In genomic region chr2:110677530-110678456, GRCh38 we compare ENCODE assay signal across 1 cellular context.
TF ChIP-seq lines count a peak whose summit lies in the region.

TSS of gene BUB1 (minus strand) at chr2:110678063. CDS start at chr2:110677995, 68 bp downstream.

TF ChIP-seq in HepG2, 621 proteins besides CTCF, POLR2A, EP300 and RAD21 (continued from another document and continues in another):
- TF ChIP-seq ZNF850 (CRISPR knock-in tag; conservative IDR thresholded peaks at IDR 0.05) (no peak), CHD4 (IDR thresholded peaks at IDR 0.05; ENCODE audit: borderline replicate concordance, low read length) (no peak), ZNF333 (CRISPR knock-in tag; IDR thresholded peaks at IDR 0.05; ENCODE audit: borderline replicate concordance) (no peak), SAFB2 (CRISPR knock-in tag; IDR thresholded peaks at IDR 0.05; ENCODE audit: borderline replicate concordance, low read depth) (no peak), BRD4 (CRISPR knock-in tag; IDR thresholded peaks at IDR 0.05) (no peak; the same call in 1 of the 2 replicates), FUBP1 (CRISPR knock-in tag; IDR thresholded peaks at IDR 0.05; ENCODE audit: borderline replicate concordance) (no peak), ZBTB26 (CRISPR knock-in tag; IDR thresholded peaks at IDR 0.05; ENCODE audit: borderline replicate concordance) (no peak), IRF1 (CRISPR knock-in tag; IDR thresholded peaks at IDR 0.05; ENCODE audit: low read depth) (no peak), RNF219 (CRISPR knock-in tag; IDR thresholded peaks at IDR 0.05) (no peak), ZNF792 (CRISPR knock-in tag; IDR thresholded peaks at IDR 0.05) (0 out of 2 replicates have a peak, but pooled peaks have one; percentile 49), ZNF629 (CRISPR knock-in tag; conservative IDR thresholded peaks at IDR 0.05) (no peak), ZBTB33 (CRISPR knock-in tag; IDR thresholded peaks at IDR 0.05) (no peak), ZNF546 (CRISPR knock-in tag; conservative IDR thresholded peaks at IDR 0.05) (no peak), TFDP2 (CRISPR knock-in tag; IDR thresholded peaks at IDR 0.05) (peak; percentile 99), FOXA3 (CRISPR knock-in tag; IDR thresholded peaks at IDR 0.05) (0 out of 2 replicates have a peak, but pooled peaks have one; percentile 28), ETV6 (CRISPR knock-in tag; conservative IDR thresholded peaks at IDR 0.05) (no peak), CBX1 (IDR thresholded peaks at IDR 0.05; ENCODE audit: low read depth) (peak; percentile 55), ZNF276 (CRISPR knock-in tag; IDR thresholded peaks at IDR 0.05; ENCODE audit: low read depth) (no peak), E2F5 (CRISPR knock-in tag; conservative IDR thresholded peaks at IDR 0.05) (peak; percentile 98), CREB1 (IDR thresholded peaks at IDR 0.05) (no peak; the same call in 1 of the 2 replicates), CREB1 (CRISPR knock-in tag; IDR thresholded peaks at IDR 0.05) (no peak), STAT6 (CRISPR knock-in tag; IDR thresholded peaks at IDR 0.05; ENCODE audit: borderline replicate concordance) (no peak), DDIT3 (CRISPR knock-in tag; IDR thresholded peaks at IDR 0.05) (no peak), HIC2 (CRISPR knock-in tag; IDR thresholded peaks at IDR 0.05; ENCODE audit: low read depth) (no peak), KDM5A (IDR thresholded peaks at IDR 0.05; ENCODE audit: borderline replicate concordance, low read length) (peak; percentile 92), ZNF784 (CRISPR knock-in tag; IDR thresholded peaks at IDR 0.05; ENCODE audit: borderline replicate concordance) (no peak), ZGPAT (CRISPR knock-in tag; IDR thresholded peaks at IDR 0.05) (peak; percentile 83; the same call in 1 of the 2 replicates), YEATS2 (CRISPR knock-in tag; IDR thresholded peaks at IDR 0.05; ENCODE audit: borderline replicate concordance) (peak; percentile 75; the same call in 1 of the 2 replicates), MEIS2 (CRISPR knock-in tag; IDR thresholded peaks at IDR 0.05) (0 out of 2 replicates have a peak, but pooled peaks have one; percentile 12), SAP130 (CRISPR knock-in tag; IDR thresholded peaks at IDR 0.05; ENCODE audit: low read depth) (peak; percentile 100), FOXC1 (CRISPR knock-in tag; IDR thresholded peaks at IDR 0.05; ENCODE audit: borderline replicate concordance) (peak; percentile 14; the same call in 1 of the 2 replicates), GPN1 (CRISPR knock-in tag; IDR thresholded peaks at IDR 0.05; ENCODE audit: borderline replicate concordance) (no peak), ZBTB14 (CRISPR knock-in tag; IDR thresholded peaks at IDR 0.05) (no peak), MEIS1 (CRISPR knock-in tag; IDR thresholded peaks at IDR 0.05; ENCODE audit: borderline replicate concordance) (no peak)
